Comparison of ENCODE assay signal across 28 cellular contexts in the genomic region with DNA sequence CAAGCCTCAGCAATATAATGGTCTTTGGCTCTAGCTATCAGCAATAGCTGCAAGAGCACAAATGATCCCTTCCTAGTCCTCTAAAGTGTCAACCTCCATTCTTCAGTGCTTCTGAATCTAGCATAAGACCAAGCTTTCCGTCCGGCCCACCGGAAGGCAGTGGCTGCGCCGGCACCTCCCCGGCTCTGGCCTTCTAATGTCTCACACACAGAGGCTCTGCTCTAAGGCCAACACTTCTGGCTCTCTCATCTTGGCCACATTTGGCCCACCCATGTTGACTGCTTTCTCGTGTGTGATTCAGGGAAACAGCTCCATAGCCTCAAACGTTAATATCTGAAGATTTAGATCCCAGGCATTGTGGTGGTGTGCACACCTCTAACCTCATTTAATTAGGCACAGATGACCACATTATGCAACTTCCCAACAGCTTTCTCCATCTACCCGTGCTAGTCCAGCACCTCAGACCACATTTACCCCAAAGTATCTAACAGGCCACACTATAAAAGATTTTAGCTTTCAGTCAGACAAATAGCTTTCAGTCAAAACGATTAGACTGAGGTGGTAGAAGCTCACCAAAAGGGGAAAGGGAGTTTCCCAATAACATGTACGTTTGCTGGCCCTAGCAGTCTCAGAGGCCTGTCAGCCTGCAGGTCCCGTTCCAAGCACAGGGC. TPM values are rescaled to one million over a fixed set of nuclear protein-coding genes. Genes with fewer than 3 reads are reported as not detected.
DNase-seq lines count a peak whose midpoint lies in the region; ATAC-seq and TF ChIP-seq lines count a peak whose summit lies in the region.
"Had no signal": no experiment of that assay in that cellular context is flagged by ENCODE, and none has a peak within 500 bp of the region (broad histone marks: within the 10 kb centered on the region; RNA-seq: fewer than 3 reads in every experiment).

No MANE protein-coding gene starts in this region.

- no peak for DNase-seq in activated CD4-positive, alpha-beta T cell treated with anti-CD3 and anti-CD28 coated beads, Interleukin-2, amount 10 ng/mL, durations not matched to agents 24 days and 14 days
- DNase-seq in activated CD4-positive, alpha-beta T cell treated with anti-CD3 and anti-CD28 coated beads for 1 hour: no peak
- DNase-seq in NB4 (ENCODE audit: low read depth) (peak; percentile 92), fibroblast of mammary gland (ENCODE audit: low read depth) (peak; percentile 15), GDM1 (lab: John Stamatoyannopoulos, UW) (no peak), cerebellar cortex (ENCODE audit: low spot score) (no peak)
- no peak for DNase-seq in activated effector memory CD4-positive, alpha-beta T cell treated with anti-CD3 and anti-CD28 coated beads, Interleukin-2, amount 50 U/mL, for 16 hours
- DNase-seq: activated CD4-positive, alpha-beta T cell treated with anti-CD3 and anti-CD28 coated beads for 48 hours; activated CD8-positive, alpha-beta memory T cell treated with anti-CD3 and anti-CD28 coated beads, Interleukin-2, amount 50 U/mL, for 4 hours; activated naive CD4-positive, alpha-beta T cell treated with anti-CD3 and anti-CD28 coated beads for 36 hours; colonic mucosa; DMS79 treated with DMSO at 0.1 percent for 48 hours; gastrocnemius medialis; H9; KG1; left ventricle myocardium inferior; mucosa of descending colon; NCI-H1092 treated with DMSO at 0.1 percent for 48 hours; NCI-H774; nucleus accumbens; Peyer's patch; stimulated activated CD4-positive, alpha-beta T cell treated with anti-CD3 and anti-CD28 coated beads, Interleukin-15, amount 100 ng/mL, for 24 hours; stimulated activated naive CD4-positive, alpha-beta T cell; upper lobe of left lung had no signal

- no peak overlapping the region for H3K4me3 Mint-ChIP-seq in activated CD4-positive, alpha-beta T cell treated with anti-CD3 and anti-CD28 coated beads, Interleukin-2, amount 10 ng/mL, durations not matched to agents 24 days and 14 days
- H3K4me3 Mint-ChIP-seq in stimulated activated memory B cell treated with anti-CD40 and anti-IgM and Interleukin-4, amounts not matched to agents 10 μg/mL and 1 μg/mL and 100 μg/mL, for 72 hours: no peak overlapping the region
- H3K4me3 Mint-ChIP-seq: activated naive CD4-positive, alpha-beta T cell treated with anti-CD3 and anti-CD28 coated beads for 36 hours; CD14-positive monocyte; H9 had no signal

- H3K27ac Mint-ChIP-seq in activated CD4-positive, alpha-beta T cell treated with anti-CD3 and anti-CD28 coated beads, Interleukin-2, amount 10 ng/mL, durations not matched to agents 24 days and 14 days: peak overlapping the region; percentile 25
- peak overlapping the region; percentile 9 for H3K27ac Mint-ChIP-seq in stimulated activated memory B cell treated with anti-CD40 and anti-IgM and Interleukin-4, amounts not matched to agents 10 μg/mL and 1 μg/mL and 100 μg/mL, for 72 hours
- H3K27ac Mint-ChIP-seq: activated naive CD4-positive, alpha-beta T cell treated with anti-CD3 and anti-CD28 coated beads for 36 hours had no signal

- peaks cover 12% of the 10 kb centered on the region for H3K4me1 Mint-ChIP-seq in activated CD4-positive, alpha-beta T cell treated with anti-CD3 and anti-CD28 coated beads, Interleukin-2, amount 10 ng/mL, durations not matched to agents 24 days and 14 days
- H3K4me1 Mint-ChIP-seq in stimulated activated memory B cell treated with anti-CD40 and anti-IgM and Interleukin-4, amounts not matched to agents 10 μg/mL and 1 μg/mL and 100 μg/mL, for 72 hours: peaks cover 31% of the 10 kb centered on the region

- ATAC-seq in stimulated activated memory B cell treated with anti-CD40 and anti-IgM and Interleukin-4, amounts not matched to agents 10 μg/mL and 1 μg/mL and 100 μg/mL, for 72 hours: no peak
- ATAC-seq: gastrocnemius medialis, mucosa of descending colon, SK-N-SH treated with all-trans-retinoic acid at 6 μM for 48 hours had no signal

- H3K4me3 ChIP-seq in NB4 (ENCODE audit: low read depth, low read length): no peak overlapping the region
- no peak overlapping the region for H3K4me3 ChIP-seq in fibroblast of mammary gland (ENCODE audit: control insufficient read depth, low read depth, low read length)
- H3K4me3 ChIP-seq: colonic mucosa, gastrocnemius medialis, left ventricle myocardium inferior, mucosa of descending colon, Peyer's patch, upper lobe of left lung had no signal

- no peaks in the 10 kb centered on the region for H3K9me3 Mint-ChIP-seq in activated CD4-positive, alpha-beta T cell treated with anti-CD3 and anti-CD28 coated beads, Interleukin-2, amount 10 ng/mL, durations not matched to agents 24 days and 14 days
- no peaks in the 10 kb centered on the region for H3K9me3 Mint-ChIP-seq in stimulated activated memory B cell treated with anti-CD40 and anti-IgM and Interleukin-4, amounts not matched to agents 10 μg/mL and 1 μg/mL and 100 μg/mL, for 72 hours
- H3K9me3 Mint-ChIP-seq: activated naive CD4-positive, alpha-beta T cell treated with anti-CD3 and anti-CD28 coated beads for 36 hours; H9 had no signal

- intact Hi-C loops in activated CD4-positive, alpha-beta T cell treated with anti-CD3 and anti-CD28 coated beads, Interleukin-2, amount 10 ng/mL, durations not matched to agents 24 days and 14 days (cut with micrococcal nuclease): no loop called here

- no peaks in the 10 kb centered on the region for H3K27me3 Mint-ChIP-seq in activated CD4-positive, alpha-beta T cell treated with anti-CD3 and anti-CD28 coated beads, Interleukin-2, amount 10 ng/mL, durations not matched to agents 24 days and 14 days
- no peaks in the 10 kb centered on the region for H3K27me3 Mint-ChIP-seq in stimulated activated memory B cell treated with anti-CD40 and anti-IgM and Interleukin-4, amounts not matched to agents 10 μg/mL and 1 μg/mL and 100 μg/mL, for 72 hours

- TF ChIP-seq POLR2A in NB4 (IDR thresholded peaks at IDR 0.05; ENCODE audit: extremely low read depth, insufficient read length): no peak

- peaks cover 45% of the 10 kb centered on the region for H3K36me3 Mint-ChIP-seq in activated CD4-positive, alpha-beta T cell treated with anti-CD3 and anti-CD28 coated beads, Interleukin-2, amount 10 ng/mL, durations not matched to agents 24 days and 14 days (ENCODE audit: low read depth)
- peaks cover 43% of the 10 kb centered on the region for H3K36me3 Mint-ChIP-seq in stimulated activated memory B cell treated with anti-CD40 and anti-IgM and Interleukin-4, amounts not matched to agents 10 μg/mL and 1 μg/mL and 100 μg/mL, for 72 hours

- no peak for TF ChIP-seq CTCF in NB4 (IDR thresholded peaks at IDR 0.05; ENCODE audit: low read depth, low read length)
- TF ChIP-seq CTCF in fibroblast of mammary gland (conservative IDR thresholded peaks at IDR 0.05; ENCODE audit: control insufficient read depth, insufficient read depth, low read depth, low read length): no peak

RNA-seq across cellular contexts. Expression of a gene that starts 19.3 kb away (rescaled TPM):
- total RNA-seq in activated CD4-positive, alpha-beta T cell treated with anti-CD3 and anti-CD28 coated beads, Interleukin-2, amount 10 ng/mL, durations not matched to agents 24 days and 14 days: not detected in 2 replicates
- total RNA-seq: activated naive CD4-positive, alpha-beta T cell treated with anti-CD3 and anti-CD28 coated beads for 36 hours; endothelial cell of umbilical vein; left ventricle myocardium inferior had no signal

RNA-seq across cellular contexts. Expression of a gene that starts 24.4 kb away (rescaled TPM):
- total RNA-seq in activated CD4-positive, alpha-beta T cell treated with anti-CD3 and anti-CD28 coated beads, Interleukin-2, amount 10 ng/mL, durations not matched to agents 24 days and 14 days: not detected in 2 replicates
- total RNA-seq: activated naive CD4-positive, alpha-beta T cell treated with anti-CD3 and anti-CD28 coated beads for 36 hours; colonic mucosa; endothelial cell of umbilical vein; gastrocnemius medialis; left ventricle myocardium inferior; mucosa of descending colon; Peyer's patch had no signal

RNA-seq across cellular contexts. Expression of a gene that starts 51.9 kb away (rescaled TPM):
- total RNA-seq in activated CD4-positive, alpha-beta T cell treated with anti-CD3 and anti-CD28 coated beads, Interleukin-2, amount 10 ng/mL, durations not matched to agents 24 days and 14 days: 54.2 and 56.0 TPM in 2 replicates

Comparison
In these comparisons a context has a peak if more than half of its experiments do, and no peak if none do; other contexts are left out.
1. DNase-seq: peak in NB4 (single experiment) and fibroblast of mammary gland (single experiment); none in activated CD4-positive, alpha-beta T cell treated with anti-CD3 and anti-CD28 coated beads, Interleukin-2, amount 10 ng/mL, durations not matched to agents 24 days and 14 days (single experiment), activated CD4-positive, alpha-beta T cell treated with anti-CD3 and anti-CD28 coated beads for 1 hour (single experiment), GDM1 (single experiment), cerebellar cortex (single experiment) and activated effector memory CD4-positive, alpha-beta T cell treated with anti-CD3 and anti-CD28 coated beads, Interleukin-2, amount 50 U/mL, for 16 hours (single experiment).